ENCODE assay signal across 17 cellular contexts in genomic region chr1:221165331-221166161, GRCh38.
DNase-seq lines count a peak whose midpoint lies in the region; ATAC-seq and TF ChIP-seq lines count a peak whose summit lies in the region.
"Had no signal": no experiment of that assay in that cellular context is flagged by ENCODE, and none has a peak within 500 bp of the region (broad histone marks: within the 10 kb centered on the region; RNA-seq: fewer than 3 reads in every experiment).

No MANE protein-coding gene starts in this region.

- DNase-seq in left ventricle myocardium inferior: no peak
- no peak for DNase-seq in right atrium auricular region (ENCODE audit: low spot score)
- DNase-seq in kidney glomerular epithelial cell (lab: John Stamatoyannopoulos, UW): peak; percentile 18
- no peak for DNase-seq in HEK293T (ENCODE audit: extremely low spot score)
- no peak for DNase-seq in activated T-cell treated with anti-CD3 and anti-CD28 coated beads, Interleukin-2, amount 50 U/mL, for 24 hours
- DNase-seq in NAMALWA (ENCODE audit: low spot score): no peak
- DNase-seq: 8988T; CD4-positive, alpha-beta T cell; DMS79 treated with DMSO at 0.1 percent for 48 hours; GDM1; GOT3; NCI-H1092; NCI-H1694 treated with DMSO at 0.1 percent for 48 hours; Right ventricle myocardium superior had no signal

- H3K4me1 ChIP-seq in left ventricle myocardium inferior (peaks cover 29% of the 10 kb centered on the region), right atrium auricular region (no peaks in the 10 kb centered on the region)

- no peaks in the 10 kb centered on the region for H3K4me1 Mint-ChIP-seq in activated T-cell treated with anti-CD3 and anti-CD28 coated beads, Interleukin-2, amount 50 U/mL, for 24 hours (ENCODE audit: low read depth)

- H3K27me3 ChIP-seq in left ventricle myocardium inferior (ENCODE audit: low read depth) (no peaks in the 10 kb centered on the region), right atrium auricular region (no peaks in the 10 kb centered on the region)

- no peaks in the 10 kb centered on the region for H3K36me3 ChIP-seq in left ventricle myocardium inferior
- no peaks in the 10 kb centered on the region for H3K36me3 ChIP-seq in right atrium auricular region

- H3K9me3 ChIP-seq in left ventricle myocardium inferior (replicated peaks): no peaks in the 10 kb centered on the region
- no peaks in the 10 kb centered on the region for H3K9me3 ChIP-seq in right atrium auricular region

- POLR2A ChIA-PET in HEK293T (lab: Yijun Ruan, JAX): no interaction called here

- H3K4me3 ChIP-seq in left ventricle myocardium inferior (no peak overlapping the region), right atrium auricular region (no peak overlapping the region)

- no peaks in the 10 kb centered on the region for H3K36me3 Mint-ChIP-seq in activated T-cell treated with anti-CD3 and anti-CD28 coated beads, Interleukin-2, amount 50 U/mL, for 24 hours (ENCODE audit: low read depth)

- CTCF ChIA-PET in HEK293T (lab: Yijun Ruan, JAX): no interaction called here

- intact Hi-C loops in left ventricle myocardium inferior (cut with micrococcal nuclease): no loop called here

- H3K27ac ChIP-seq in left ventricle myocardium inferior (replicated peaks) (peak overlapping the region; percentile 28), right atrium auricular region (no peak overlapping the region)

- H3K27ac Mint-ChIP-seq in activated T-cell treated with anti-CD3 and anti-CD28 coated beads, Interleukin-2, amount 50 U/mL, for 24 hours: no peak overlapping the region
- H3K27ac Mint-ChIP-seq: CD4-positive, alpha-beta T cell had no signal

- peaks cover 16% of the 10 kb centered on the region for H3K27me3 Mint-ChIP-seq in activated T-cell treated with anti-CD3 and anti-CD28 coated beads, Interleukin-2, amount 50 U/mL, for 24 hours
- H3K27me3 Mint-ChIP-seq: CD4-positive, alpha-beta T cell had no signal

- H3K9me3 Mint-ChIP-seq in activated T-cell treated with anti-CD3 and anti-CD28 coated beads, Interleukin-2, amount 50 U/mL, for 24 hours: peaks cover under 1% of the 10 kb centered on the region
- H3K9me3 Mint-ChIP-seq: CD4-positive, alpha-beta T cell had no signal

- ATAC-seq in SK-N-SH treated with all-trans-retinoic acid at 6 μM for 48 hours (peak; percentile 71), esophagus mucosa (no peak)
- ATAC-seq: Panc1 had no signal

- no peak for TF ChIP-seq CTCF in left ventricle myocardium inferior (IDR thresholded peaks at IDR 0.05; ENCODE audit: borderline replicate concordance)
- no peak for TF ChIP-seq CTCF in right atrium auricular region (IDR thresholded peaks at IDR 0.05)

- H3K4me3 Mint-ChIP-seq in activated T-cell treated with anti-CD3 and anti-CD28 coated beads, Interleukin-2, amount 50 U/mL, for 24 hours: no peak overlapping the region
- H3K4me3 Mint-ChIP-seq: CD4-positive, alpha-beta T cell had no signal

TF ChIP-seq in SK-N-SH treated with all-trans-retinoic acid at 6 μM for 48 hours, 23 proteins besides CTCF, POLR2A, EP300 and RAD21 (continues in another document):
- no peak for TF ChIP-seq TSHZ2 (CRISPR knock-in tag; IDR thresholded peaks at IDR 0.05)
- TF ChIP-seq CSDC2 (CRISPR knock-in tag; IDR thresholded peaks at IDR 0.05): no peak
- TF ChIP-seq SNAI2 (CRISPR knock-in tag; IDR thresholded peaks at IDR 0.05): no peak
- TF ChIP-seq TCF4 (CRISPR knock-in tag; IDR thresholded peaks at IDR 0.05; ENCODE audit: borderline replicate concordance): no peak
- TF ChIP-seq ZFP30 (CRISPR knock-in tag; IDR thresholded peaks at IDR 0.05): no peak
- TF ChIP-seq GLIS3 (CRISPR knock-in tag; IDR thresholded peaks at IDR 0.05): no peak
- peak; percentile 87 for TF ChIP-seq TOX (CRISPR knock-in tag; IDR thresholded peaks at IDR 0.05; ENCODE audit: borderline replicate concordance)
- TF ChIP-seq RARB (CRISPR knock-in tag; IDR thresholded peaks at IDR 0.05): peak; percentile 53; the same call in 1 of the 2 replicates
- TF ChIP-seq ESRRG (CRISPR knock-in tag; IDR thresholded peaks at IDR 0.05): no peak

TF ChIP-seq in HEK293T, 16 proteins besides CTCF, POLR2A, EP300 and RAD21:
- TF ChIP-seq L3MBTL2 (conservative IDR thresholded peaks at IDR 0.05): no peak
- no peak for TF ChIP-seq FOXK2 (IDR thresholded peaks at IDR 0.05)
- TF ChIP-seq SUZ12 (IDR thresholded peaks at IDR 0.05): no peak
- no peak for TF ChIP-seq BHLHE40 (IDR thresholded peaks at IDR 0.05; ENCODE audit: borderline replicate concordance)
- TF ChIP-seq FOXM1 (IDR thresholded peaks at IDR 0.05; ENCODE audit: borderline replicate concordance): no peak
- TF ChIP-seq LEF1 (IDR thresholded peaks at IDR 0.05; ENCODE audit: borderline replicate concordance): no peak
TF ChIP-seq in HEK293T: peak in this region for 0.
